32 cellular contexts compared by ENCODE assay signal in genomic region chr1:227059076-227059475, GRCh38.
A peak's percentile ranks its signal among the peaks of the same experiment; 100 is the strongest.
DNase-seq lines count a peak whose midpoint lies in the region; ATAC-seq and TF ChIP-seq lines count a peak whose summit lies in the region.
"Had no signal": no experiment of that assay in that cellular context is flagged by ENCODE, and none has a peak within 500 bp of the region (broad histone marks: within the 10 kb centered on the region; RNA-seq: fewer than 3 reads in every experiment).

No MANE protein-coding gene starts in this region.

- H3K36me3 ChIP-seq in PC-3 (ENCODE audit: low read depth, low read length), result no peaks in the 10 kb centered on the region
- H3K36me3 ChIP-seq: lower lobe of right lung, right atrium auricular region, spleen, upper lobe of right lung, WERI-Rb-1 had no signal

- peaks cover 18% of the 10 kb centered on the region for H3K4me1 Mint-ChIP-seq in chondrocyte (ENCODE audit: low read depth)
- H3K4me1 Mint-ChIP-seq in nephron progenitor cell, result no peaks in the 10 kb centered on the region
- no peaks in the 10 kb centered on the region for H3K4me1 Mint-ChIP-seq in activated CD8-positive, alpha-beta memory T cell treated with anti-CD3 and anti-CD28 coated beads, Interleukin-2, amount 10 ng/mL, durations not matched to agents 7 days and 5 days
- H3K4me1 Mint-ChIP-seq: CD8-positive, alpha-beta memory T cell had no signal

- H3K4me3 Mint-ChIP-seq in chondrocyte (ENCODE audit: unreplicated experiment), result no peak overlapping the region
- H3K4me3 Mint-ChIP-seq in nephron progenitor cell, result no peak overlapping the region
- no peak overlapping the region for H3K4me3 Mint-ChIP-seq in activated CD8-positive, alpha-beta memory T cell treated with anti-CD3 and anti-CD28 coated beads, Interleukin-2, amount 10 ng/mL, durations not matched to agents 7 days and 5 days
- H3K4me3 Mint-ChIP-seq: activated naive CD4-positive, alpha-beta T cell treated with anti-CD3 and anti-CD28 coated beads, Interleukin-2, amount 50 U/mL, for 24 hours; CD8-positive, alpha-beta memory T cell had no signal

- no peaks in the 10 kb centered on the region for H3K9me3 ChIP-seq in PC-3 (ENCODE audit: low read length)
- H3K9me3 ChIP-seq: A549, heart left ventricle, lower lobe of right lung, mucosa of descending colon, right atrium auricular region, upper lobe of right lung had no signal

- H3K9ac ChIP-seq in PC-3 (ENCODE audit: low read length), result no peak overlapping the region
- H3K9ac ChIP-seq: parathyroid adenoma had no signal

- no peak for ATAC-seq in PC-3
- no peak for ATAC-seq in activated CD8-positive, alpha-beta memory T cell treated with anti-CD3 and anti-CD28 coated beads, Interleukin-2, amount 10 ng/mL, durations not matched to agents 7 days and 5 days
- ATAC-seq: heart left ventricle; lower lobe of right lung; mucosa of descending colon; stimulated activated naive CD8-positive, alpha-beta T cell treated with anti-CD3 and anti-CD28 coated beads, Interleukin-15, Interleukin-2, amounts not matched to agents 100 U/mL and 50 U/mL, for 24 hours; upper lobe of right lung had no signal

- no peak overlapping the region for H3K4me3 ChIP-seq in PC-3 (ENCODE audit: low read length)
- H3K4me3 ChIP-seq: A549, heart left ventricle, lower lobe of right lung, mucosa of descending colon, right atrium auricular region, SJCRH30, spleen, upper lobe of right lung had no signal

- DNase-seq in DMS153 treated with DMSO at 0.1 percent for 48 hours (lab: John Stamatoyannopoulos, UW; ENCODE audit: unreplicated experiment) (peak; percentile 34), NCI-H345 (lab: John Stamatoyannopoulos, UW) (peak; percentile 25), chondrocyte (ENCODE audit: low spot score) (no peak), nephron progenitor cell (no peak), PC-3 (no peak)
- DNase-seq in activated CD4-positive, alpha-beta T cell treated with anti-CD3 and anti-CD28 coated beads for 48 hours, result no peak
- no peak for DNase-seq in NK-92 treated with Interleukin-12 subunit alpha and Interleukin-12 subunit beta, amount 100 ng/mL, for 24 hours (lab: John Stamatoyannopoulos, UW)
- DNase-seq in activated CD8-positive, alpha-beta memory T cell treated with anti-CD3 and anti-CD28 coated beads, Interleukin-2, amount 10 ng/mL, durations not matched to agents 7 days and 5 days, result no peak
- DNase-seq: activated CD4-positive, alpha-beta T cell treated with anti-CD3 and anti-CD28 coated beads for 4 hours; activated CD8-positive, alpha-beta memory T cell treated with anti-CD3 and anti-CD28 coated beads for 24 hours; anterior cingulate cortex; CD8-positive, alpha-beta memory T cell; DMS 273 treated with DMSO at 0.1 percent for 48 hours; H7; heart left ventricle; KG1; lower lobe of right lung; mucosa of descending colon; NCI-H2081; NCI-H226; SJCRH30; spleen; stimulated activated CD4-positive, alpha-beta T cell treated with anti-CD3 and anti-CD28 coated beads, Interleukin-2, amount 100 ng/mL, for 24 hours; stimulated activated naive CD8-positive, alpha-beta T cell treated with anti-CD3 and anti-CD28 coated beads, Interleukin-15, Interleukin-2, amounts not matched to agents 100 U/mL and 50 U/mL, for 24 hours; T1000; upper lobe of right lung; WERI-Rb-1 had no signal

- no peaks in the 10 kb centered on the region for H3K9me3 Mint-ChIP-seq in chondrocyte (ENCODE audit: low read depth)
- H3K9me3 Mint-ChIP-seq in nephron progenitor cell, result peaks cover 15% of the 10 kb centered on the region
- H3K9me3 Mint-ChIP-seq in activated CD8-positive, alpha-beta memory T cell treated with anti-CD3 and anti-CD28 coated beads, Interleukin-2, amount 10 ng/mL, durations not matched to agents 7 days and 5 days (ENCODE audit: low read depth), result no peaks in the 10 kb centered on the region

- no peak overlapping the region for H2AFZ ChIP-seq in PC-3 (ENCODE audit: low read length)
- H2AFZ ChIP-seq: parathyroid adenoma had no signal

- H3K27ac ChIP-seq in PC-3 (ENCODE audit: low read length), result no peak overlapping the region
- H3K27ac ChIP-seq: A549, foreskin keratinocyte, heart left ventricle, lower lobe of right lung, parathyroid adenoma, right atrium auricular region, SJCRH30, spleen, upper lobe of right lung, WERI-Rb-1 had no signal

- H3F3A ChIP-seq in PC-3 (ENCODE audit: low read length, unreplicated experiment), result no peaks in the 10 kb centered on the region

- no peaks in the 10 kb centered on the region for H4K20me1 ChIP-seq in PC-3 (ENCODE audit: low read length)

- H3K4me2 ChIP-seq in PC-3 (ENCODE audit: low read length), result no peak overlapping the region
- H3K4me2 ChIP-seq: A549 had no signal

- peak overlapping the region; percentile 84 for H3K27ac Mint-ChIP-seq in chondrocyte (ENCODE audit: unreplicated experiment)
- H3K27ac Mint-ChIP-seq in nephron progenitor cell, result peak overlapping the region; percentile 87
- no peak overlapping the region for H3K27ac Mint-ChIP-seq in activated CD8-positive, alpha-beta memory T cell treated with anti-CD3 and anti-CD28 coated beads, Interleukin-2, amount 10 ng/mL, durations not matched to agents 7 days and 5 days
- H3K27ac Mint-ChIP-seq: activated naive CD4-positive, alpha-beta T cell treated with anti-CD3 and anti-CD28 coated beads, Interleukin-2, amount 50 U/mL, for 24 hours; CD8-positive, alpha-beta memory T cell had no signal

- CTCF ChIA-PET in PC-3 (lab: Charles Lee), result no interaction called here
- CTCF ChIA-PET in activated CD8-positive, alpha-beta memory T cell treated with anti-CD3 and anti-CD28 coated beads, Interleukin-2, amount 10 ng/mL, durations not matched to agents 7 days and 5 days (lab: Charles Lee), result no interaction called here

- BruUV-seq in PC-3 (replicated peaks; lab: Mats Ljungman, UMichigan), result no TSS peak

- no peaks in the 10 kb centered on the region for H3K4me1 ChIP-seq in PC-3 (ENCODE audit: insufficient read depth, low read length)
- H3K4me1 ChIP-seq: A549, heart left ventricle, lower lobe of right lung, parathyroid adenoma, right atrium auricular region, SJCRH30, spleen, upper lobe of right lung had no signal

- TF ChIP-seq CTCF in chondrocyte (IDR thresholded peaks at IDR 0.05), result no peak
- TF ChIP-seq CTCF in nephron progenitor cell (IDR thresholded peaks at IDR 0.05), result no peak
- no peak for TF ChIP-seq CTCF in PC-3 (conservative IDR thresholded peaks at IDR 0.05; ENCODE audit: low read depth, low read length)

- POLR2A ChIA-PET in PC-3 (lab: Charles Lee; ENCODE audit: unreplicated experiment), result no interaction called here

- intact Hi-C loops in PC-3 (cut with micrococcal nuclease), result no loop called here

- no peaks in the 10 kb centered on the region for H3K9me2 ChIP-seq in PC-3 (replicated peaks; ENCODE audit: low read length)

- no peaks in the 10 kb centered on the region for H3K79me2 ChIP-seq in PC-3 (ENCODE audit: low read length)
- H3K79me2 ChIP-seq: parathyroid adenoma had no signal

- H3K27me3 ChIP-seq in PC-3 (ENCODE audit: low read length), result no peaks in the 10 kb centered on the region
- H3K27me3 ChIP-seq: foreskin keratinocyte, heart left ventricle, right atrium auricular region, SJCRH30, spleen, upper lobe of right lung had no signal

- no peaks in the 10 kb centered on the region for H3K27me3 Mint-ChIP-seq in chondrocyte (ENCODE audit: low read depth)
- peaks cover 3% of the 10 kb centered on the region for H3K27me3 Mint-ChIP-seq in nephron progenitor cell (ENCODE audit: low read depth, poor library complexity)
- peaks cover 10% of the 10 kb centered on the region for H3K27me3 Mint-ChIP-seq in activated CD8-positive, alpha-beta memory T cell treated with anti-CD3 and anti-CD28 coated beads, Interleukin-2, amount 10 ng/mL, durations not matched to agents 7 days and 5 days
- H3K27me3 Mint-ChIP-seq: activated naive CD4-positive, alpha-beta T cell treated with anti-CD3 and anti-CD28 coated beads, Interleukin-2, amount 50 U/mL, for 24 hours had no signal

- H3K36me3 Mint-ChIP-seq in chondrocyte (ENCODE audit: low read depth) (peaks cover 22% of the 10 kb centered on the region), nephron progenitor cell (ENCODE audit: low read depth) (peaks cover 34% of the 10 kb centered on the region)
- H3K36me3 Mint-ChIP-seq in activated CD8-positive, alpha-beta memory T cell treated with anti-CD3 and anti-CD28 coated beads, Interleukin-2, amount 10 ng/mL, durations not matched to agents 7 days and 5 days, result no peaks in the 10 kb centered on the region
- H3K36me3 Mint-ChIP-seq: activated naive CD4-positive, alpha-beta T cell treated with anti-CD3 and anti-CD28 coated beads, Interleukin-2, amount 50 U/mL, for 24 hours had no signal

Comparison
In these comparisons a context has a peak if more than half of its experiments do, and no peak if none do; other contexts are left out.
1. DNase-seq: peak in DMS153 treated with DMSO at 0.1 percent for 48 hours (single experiment) and NCI-H345 (single experiment); none in chondrocyte (single experiment), nephron progenitor cell (single experiment), PC-3 (single experiment), activated CD4-positive, alpha-beta T cell treated with anti-CD3 and anti-CD28 coated beads for 48 hours (single experiment), NK-92 treated with Interleukin-12 subunit alpha and Interleukin-12 subunit beta, amount 100 ng/mL, for 24 hours (single experiment) and activated CD8-positive, alpha-beta memory T cell treated with anti-CD3 and anti-CD28 coated beads, Interleukin-2, amount 10 ng/mL, durations not matched to agents 7 days and 5 days (single experiment).